Comparison of ENCODE assay signal across 1 cellular context in the genomic region with DNA sequence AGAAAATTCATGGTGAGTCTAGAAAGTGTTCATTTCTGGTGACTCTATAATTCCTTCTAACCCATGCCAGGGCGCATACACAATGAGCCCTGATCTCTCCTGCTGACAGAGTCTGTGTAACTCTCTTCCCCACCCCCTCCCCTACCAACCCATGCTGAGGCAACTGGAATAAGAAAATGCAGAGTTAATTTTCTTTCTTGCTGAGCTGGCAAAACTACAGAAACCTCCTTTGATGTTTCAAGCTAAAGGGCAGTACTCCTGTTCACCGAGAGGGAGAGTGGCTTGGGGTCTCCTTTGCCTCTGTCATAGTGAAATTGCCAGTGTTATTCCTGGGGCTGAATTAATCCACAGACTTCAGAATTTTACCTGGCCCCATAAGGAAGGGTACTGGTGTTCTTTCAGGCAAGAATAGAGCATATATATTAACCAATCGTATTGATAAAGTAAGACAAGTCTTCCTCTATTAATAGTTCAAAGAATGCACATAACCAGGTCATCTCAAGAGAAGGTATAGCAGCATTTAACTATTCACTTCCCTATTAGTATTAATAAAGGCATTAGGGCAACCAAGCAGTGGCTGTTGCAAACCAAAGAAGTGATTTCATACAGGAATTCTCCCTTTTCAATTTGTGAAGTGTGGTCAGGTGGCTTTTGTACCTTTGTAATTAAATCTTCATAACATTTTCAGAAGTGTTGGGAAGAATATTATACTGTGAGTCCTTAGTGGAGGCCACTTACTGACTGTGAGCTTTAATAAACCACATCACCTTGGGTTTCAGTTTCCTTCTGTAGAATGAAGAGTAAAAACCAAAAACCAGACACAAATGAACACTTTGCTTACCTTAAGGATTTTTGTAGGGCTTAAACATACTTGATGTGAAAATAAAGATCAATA.
TF ChIP-seq lines count a peak whose summit lies in the region.

No MANE protein-coding gene starts in this region.

TF ChIP-seq in GM12878, 131 proteins besides CTCF, POLR2A, EP300 and RAD21 (continued from another document):
- TF ChIP-seq, protein P1, sequence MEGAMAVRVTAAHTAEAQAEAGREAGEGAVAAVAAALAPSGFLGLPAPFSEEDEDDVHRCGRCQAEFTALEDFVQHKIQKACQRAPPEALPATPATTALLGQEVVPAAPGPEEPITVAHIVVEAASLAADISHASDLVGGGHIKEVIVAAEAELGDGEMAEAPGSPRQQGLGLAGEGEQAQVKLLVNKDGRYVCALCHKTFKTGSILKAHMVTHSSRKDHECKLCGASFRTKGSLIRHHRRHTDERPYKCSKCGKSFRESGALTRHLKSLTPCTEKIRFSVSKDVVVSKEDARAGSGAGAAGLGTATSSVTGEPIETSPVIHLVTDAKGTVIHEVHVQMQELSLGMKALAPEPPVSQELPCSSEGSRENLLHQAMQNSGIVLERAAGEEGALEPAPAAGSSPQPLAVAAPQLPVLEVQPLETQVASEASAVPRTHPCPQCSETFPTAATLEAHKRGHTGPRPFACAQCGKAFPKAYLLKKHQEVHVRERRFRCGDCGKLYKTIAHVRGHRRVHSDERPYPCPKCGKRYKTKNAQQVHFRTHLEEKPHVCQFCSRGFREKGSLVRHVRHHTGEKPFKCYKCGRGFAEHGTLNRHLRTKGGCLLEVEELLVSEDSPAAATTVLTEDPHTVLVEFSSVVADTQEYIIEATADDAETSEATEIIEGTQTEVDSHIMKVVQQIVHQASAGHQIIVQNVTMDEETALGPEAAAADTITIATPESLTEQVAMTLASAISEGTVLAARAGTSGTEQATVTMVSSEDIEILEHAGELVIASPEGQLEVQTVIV (IDR thresholded peaks at IDR 0.05; ENCODE audit: borderline replicate concordance, partially characterized antibody), result no peak
- TF ChIP-seq RUNX3 (IDR thresholded peaks at IDR 0.05; ENCODE audit: low read length) (peak; percentile 58), NFIC (IDR thresholded peaks at IDR 0.05; ENCODE audit: low read depth, low read length) (0 out of 2 replicates have a peak, but pooled peaks have one; percentile 41)
TF ChIP-seq in GM12878: peak in this region for 5.
